Comparison of ENCODE assay signal across 1 cellular context in genomic region chr17:8185580-8186445, GRCh38.
A peak's percentile ranks its signal among the peaks of the same experiment; 100 is the strongest.
TF ChIP-seq lines count a peak whose summit lies in the region.

No MANE protein-coding gene starts in this region.

TF ChIP-seq in HepG2, 621 proteins besides CTCF, POLR2A, EP300 and RAD21 (continued from another document and continues in another):
- TF ChIP-seq, protein P1, sequence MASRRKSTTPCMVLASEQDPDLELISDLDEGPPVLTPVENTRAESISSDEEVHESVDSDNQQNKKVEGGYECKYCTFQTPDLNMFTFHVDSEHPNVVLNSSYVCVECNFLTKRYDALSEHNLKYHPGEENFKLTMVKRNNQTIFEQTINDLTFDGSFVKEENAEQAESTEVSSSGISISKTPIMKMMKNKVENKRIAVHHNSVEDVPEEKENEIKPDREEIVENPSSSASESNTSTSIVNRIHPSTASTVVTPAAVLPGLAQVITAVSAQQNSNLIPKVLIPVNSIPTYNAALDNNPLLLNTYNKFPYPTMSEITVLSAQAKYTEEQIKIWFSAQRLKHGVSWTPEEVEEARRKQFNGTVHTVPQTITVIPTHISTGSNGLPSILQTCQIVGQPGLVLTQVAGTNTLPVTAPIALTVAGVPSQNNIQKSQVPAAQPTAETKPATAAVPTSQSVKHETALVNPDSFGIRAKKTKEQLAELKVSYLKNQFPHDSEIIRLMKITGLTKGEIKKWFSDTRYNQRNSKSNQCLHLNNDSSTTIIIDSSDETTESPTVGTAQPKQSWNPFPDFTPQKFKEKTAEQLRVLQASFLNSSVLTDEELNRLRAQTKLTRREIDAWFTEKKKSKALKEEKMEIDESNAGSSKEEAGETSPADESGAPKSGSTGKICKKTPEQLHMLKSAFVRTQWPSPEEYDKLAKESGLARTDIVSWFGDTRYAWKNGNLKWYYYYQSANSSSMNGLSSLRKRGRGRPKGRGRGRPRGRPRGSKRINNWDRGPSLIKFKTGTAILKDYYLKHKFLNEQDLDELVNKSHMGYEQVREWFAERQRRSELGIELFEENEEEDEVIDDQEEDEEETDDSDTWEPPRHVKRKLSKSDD (CRISPR knock-in tag; IDR thresholded peaks at IDR 0.05; ENCODE audit: low read depth) = no peak
- TF ChIP-seq ZBTB3 (CRISPR knock-in tag; IDR thresholded peaks at IDR 0.05; ENCODE audit: borderline replicate concordance, low read depth) (no peak), ZFP82 (CRISPR knock-in tag; IDR thresholded peaks at IDR 0.05; ENCODE audit: borderline replicate concordance) (0 out of 2 replicates have a peak, but pooled peaks have one; percentile 24), ZNF142 (CRISPR knock-in tag; IDR thresholded peaks at IDR 0.05) (no peak), ZNF570 (CRISPR knock-in tag; IDR thresholded peaks at IDR 0.05; ENCODE audit: borderline replicate concordance) (no peak), ZNF737 (CRISPR knock-in tag; IDR thresholded peaks at IDR 0.05; ENCODE audit: borderline replicate concordance) (no peak), SSRP1 (CRISPR knock-in tag; IDR thresholded peaks at IDR 0.05) (no peak), IKZF4 (CRISPR knock-in tag; IDR thresholded peaks at IDR 0.05; ENCODE audit: borderline replicate concordance, low read depth, not compliant biosample characterization) (no peak), MLLT10 (CRISPR knock-in tag; IDR thresholded peaks at IDR 0.05) (no peak), HES4 (CRISPR knock-in tag; IDR thresholded peaks at IDR 0.05; ENCODE audit: borderline replicate concordance) (peak; percentile 65; the same call in 1 of the 2 replicates), SAFB2 (CRISPR knock-in tag; IDR thresholded peaks at IDR 0.05; ENCODE audit: borderline replicate concordance, low read depth) (peak; percentile 17; the same call in 1 of the 2 replicates), MYC (CRISPR knock-in tag; IDR thresholded peaks at IDR 0.05; ENCODE audit: borderline replicate concordance) (no peak; the same call in 1 of the 2 replicates), CENPBD1 (CRISPR knock-in tag; IDR thresholded peaks at IDR 0.05; ENCODE audit: borderline replicate concordance, low read depth) (no peak), GZF1 (CRISPR knock-in tag; IDR thresholded peaks at IDR 0.05) (no peak), CSRNP1 (CRISPR knock-in tag; IDR thresholded peaks at IDR 0.05) (no peak; the same call in 1 of the 2 replicates), ZNF354B (CRISPR knock-in tag; IDR thresholded peaks at IDR 0.05) (no peak), POLR2AphosphoS5 (IDR thresholded peaks at IDR 0.05; ENCODE audit: low read depth, low read length) (no peak), ZNF703 (CRISPR knock-in tag; IDR thresholded peaks at IDR 0.05; ENCODE audit: borderline replicate concordance) (no peak), LBX2 (CRISPR knock-in tag; IDR thresholded peaks at IDR 0.05; ENCODE audit: borderline replicate concordance) (no peak), ZBTB20 (CRISPR knock-in tag; IDR thresholded peaks at IDR 0.05; ENCODE audit: borderline replicate concordance, low read depth) (peak; percentile 51; the same call in 1 of the 2 replicates), IKZF1 (IDR thresholded peaks at IDR 0.05) (no peak), ZNF234 (CRISPR knock-in tag; conservative IDR thresholded peaks at IDR 0.05) (no peak), ZBTB7A (CRISPR knock-in tag; IDR thresholded peaks at IDR 0.05) (0 out of 2 replicates have a peak, but pooled peaks have one; percentile 19), LRRFIP1 (CRISPR knock-in tag; conservative IDR thresholded peaks at IDR 0.05) (no peak), HCFC1 (IDR thresholded peaks at IDR 0.05; ENCODE audit: low read depth, low read length) (no peak), ZBTB14 (CRISPR knock-in tag; IDR thresholded peaks at IDR 0.05) (no peak), NBN (conservative IDR thresholded peaks at IDR 0.05) (no peak), ELK4 (CRISPR knock-in tag; IDR thresholded peaks at IDR 0.05; ENCODE audit: borderline replicate concordance) (no peak), CHD2 (IDR thresholded peaks at IDR 0.05; ENCODE audit: low read depth, low read length) (no peak), NFRKB (IDR thresholded peaks at IDR 0.05) (no peak), ZNF790 (CRISPR knock-in tag; IDR thresholded peaks at IDR 0.05; ENCODE audit: borderline replicate concordance) (no peak)
- TF ChIP-seq, protein P2, sequence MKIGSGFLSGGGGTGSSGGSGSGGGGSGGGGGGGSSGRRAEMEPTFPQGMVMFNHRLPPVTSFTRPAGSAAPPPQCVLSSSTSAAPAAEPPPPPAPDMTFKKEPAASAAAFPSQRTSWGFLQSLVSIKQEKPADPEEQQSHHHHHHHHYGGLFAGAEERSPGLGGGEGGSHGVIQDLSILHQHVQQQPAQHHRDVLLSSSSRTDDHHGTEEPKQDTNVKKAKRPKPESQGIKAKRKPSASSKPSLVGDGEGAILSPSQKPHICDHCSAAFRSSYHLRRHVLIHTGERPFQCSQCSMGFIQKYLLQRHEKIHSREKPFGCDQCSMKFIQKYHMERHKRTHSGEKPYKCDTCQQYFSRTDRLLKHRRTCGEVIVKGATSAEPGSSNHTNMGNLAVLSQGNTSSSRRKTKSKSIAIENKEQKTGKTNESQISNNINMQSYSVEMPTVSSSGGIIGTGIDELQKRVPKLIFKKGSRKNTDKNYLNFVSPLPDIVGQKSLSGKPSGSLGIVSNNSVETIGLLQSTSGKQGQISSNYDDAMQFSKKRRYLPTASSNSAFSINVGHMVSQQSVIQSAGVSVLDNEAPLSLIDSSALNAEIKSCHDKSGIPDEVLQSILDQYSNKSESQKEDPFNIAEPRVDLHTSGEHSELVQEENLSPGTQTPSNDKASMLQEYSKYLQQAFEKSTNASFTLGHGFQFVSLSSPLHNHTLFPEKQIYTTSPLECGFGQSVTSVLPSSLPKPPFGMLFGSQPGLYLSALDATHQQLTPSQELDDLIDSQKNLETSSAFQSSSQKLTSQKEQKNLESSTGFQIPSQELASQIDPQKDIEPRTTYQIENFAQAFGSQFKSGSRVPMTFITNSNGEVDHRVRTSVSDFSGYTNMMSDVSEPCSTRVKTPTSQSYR (CRISPR knock-in tag; IDR thresholded peaks at IDR 0.05; ENCODE audit: borderline replicate concordance) = no peak; the same call in 1 of the 2 replicates
- TF ChIP-seq, protein P3, sequence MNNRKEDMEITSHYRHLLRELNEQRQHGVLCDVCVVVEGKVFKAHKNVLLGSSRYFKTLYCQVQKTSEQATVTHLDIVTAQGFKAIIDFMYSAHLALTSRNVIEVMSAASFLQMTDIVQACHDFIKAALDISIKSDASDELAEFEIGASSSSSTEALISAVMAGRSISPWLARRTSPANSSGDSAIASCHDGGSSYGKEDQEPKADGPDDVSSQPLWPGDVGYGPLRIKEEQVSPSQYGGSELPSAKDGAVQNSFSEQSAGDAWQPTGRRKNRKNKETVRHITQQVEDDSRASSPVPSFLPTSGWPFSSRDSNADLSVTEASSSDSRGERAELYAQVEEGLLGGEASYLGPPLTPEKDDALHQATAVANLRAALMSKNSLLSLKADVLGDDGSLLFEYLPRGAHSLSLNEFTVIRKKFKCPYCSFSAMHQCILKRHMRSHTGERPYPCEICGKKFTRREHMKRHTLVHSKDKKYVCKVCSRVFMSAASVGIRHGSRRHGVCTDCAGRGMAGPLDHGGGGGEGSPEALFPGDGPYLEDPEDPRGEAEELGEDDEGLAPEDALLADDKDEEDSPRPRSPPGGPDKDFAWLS (CRISPR knock-in tag; IDR thresholded peaks at IDR 0.05; ENCODE audit: borderline replicate concordance) = no peak
- TF ChIP-seq, protein P4, sequence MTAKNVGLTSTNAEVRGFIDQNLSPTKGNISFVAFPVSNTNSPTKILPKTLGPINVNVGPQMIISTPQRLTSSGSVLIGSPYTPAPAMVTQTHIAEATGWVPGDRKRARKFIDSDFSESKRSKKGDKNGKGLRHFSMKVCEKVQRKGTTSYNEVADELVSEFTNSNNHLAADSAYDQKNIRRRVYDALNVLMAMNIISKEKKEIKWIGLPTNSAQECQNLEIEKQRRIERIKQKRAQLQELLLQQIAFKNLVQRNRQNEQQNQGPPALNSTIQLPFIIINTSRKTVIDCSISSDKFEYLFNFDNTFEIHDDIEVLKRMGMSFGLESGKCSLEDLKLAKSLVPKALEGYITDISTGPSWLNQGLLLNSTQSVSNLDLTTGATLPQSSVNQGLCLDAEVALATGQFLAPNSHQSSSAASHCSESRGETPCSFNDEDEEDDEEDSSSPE (CRISPR knock-in tag; IDR thresholded peaks at IDR 0.05) = no peak
